Comparison of ENCODE assay signal across 19 cellular contexts in genomic region chr10:45456822-45457221, GRCh38.
DNase-seq lines count a peak whose midpoint lies in the region; ATAC-seq, FAIRE-seq and TF ChIP-seq lines count a peak whose summit lies in the region.
"Had no signal": no experiment of that assay in that cellular context is flagged by ENCODE, and none has a peak within 500 bp of the region (broad histone marks: within the 10 kb centered on the region; RNA-seq: fewer than 3 reads in every experiment).

No MANE protein-coding gene starts in this region.

- no peak for FAIRE-seq in H54 (lab: Jason Lieb, UNC)
- FAIRE-seq: GM12892, H1 had no signal

- no peak overlapping the region for H3K4ac ChIP-seq in neuronal stem cell (ENCODE audit: low read length)

- H3K4me1 ChIP-seq in OCI-LY1 (ENCODE audit: insufficient read depth, low read length, severe bottlenecking) (peaks cover 70% of the 10 kb centered on the region), neuronal stem cell (ENCODE audit: control insufficient read depth in 2 of 2, insufficient read depth in 1 of 2, low read depth in 1 of 2, low read length in 2 of 2) (no peaks in the 10 kb centered on the region)

- intact Hi-C loops in dendritic cell treated with granulocyte-macrophage colony-stimulating factor and Interleukin-4, amounts not matched to agents 40 ng/mL and 50 ng/mL, for 4 days (cut with micrococcal nuclease) = no loop called here

- H3K79me2 ChIP-seq in OCI-LY1 (ENCODE audit: insufficient read depth, low read length) = no peaks in the 10 kb centered on the region

- H3K36me3 ChIP-seq in OCI-LY1 (ENCODE audit: insufficient read depth, low read length) = peaks cover 22% of the 10 kb centered on the region
- H3K36me3 ChIP-seq in neuronal stem cell (replicated peaks in 1 of 2; ENCODE audit: control insufficient read depth in 2 of 2, insufficient read depth in 2 of 2, low read length in 2 of 2) = peaks cover 8 to 25% of the 10 kb centered on the region in 2 donors

- no peak overlapping the region for H2AK5ac ChIP-seq in neuronal stem cell (ENCODE audit: low read depth, low read length)

- peaks cover 49% of the 10 kb centered on the region for H3K4me1 Mint-ChIP-seq in activated naive CD8-positive, alpha-beta T cell treated with anti-CD3 and anti-CD28 coated beads, Interleukin-2, amount 10 ng/mL, durations not matched to agents 7 days and 5 days
- H3K4me1 Mint-ChIP-seq in activated naive CD8-positive, alpha-beta T cell treated with anti-CD3 and anti-CD28 coated beads, Interleukin-2, amount 50 U/mL, for 24 hours = peaks cover 23% of the 10 kb centered on the region
- peaks cover 57% of the 10 kb centered on the region for H3K4me1 Mint-ChIP-seq in dendritic cell treated with granulocyte-macrophage colony-stimulating factor and Interleukin-4, amounts not matched to agents 40 ng/mL and 50 ng/mL, for 4 days (ENCODE audit: low read depth)

- H3K9me2 ChIP-seq in OCI-LY1 (ENCODE audit: low read depth, low read length) = no peaks in the 10 kb centered on the region

- H3K9me3 Mint-ChIP-seq in activated naive CD8-positive, alpha-beta T cell treated with anti-CD3 and anti-CD28 coated beads, Interleukin-2, amount 10 ng/mL, durations not matched to agents 7 days and 5 days = no peaks in the 10 kb centered on the region
- H3K9me3 Mint-ChIP-seq in activated naive CD8-positive, alpha-beta T cell treated with anti-CD3 and anti-CD28 coated beads, Interleukin-2, amount 50 U/mL, for 24 hours = no peaks in the 10 kb centered on the region
- H3K9me3 Mint-ChIP-seq in dendritic cell treated with granulocyte-macrophage colony-stimulating factor and Interleukin-4, amounts not matched to agents 40 ng/mL and 50 ng/mL, for 4 days = no peaks in the 10 kb centered on the region
- H3K9me3 Mint-ChIP-seq: CD4-positive, alpha-beta memory T cell had no signal

- no peak overlapping the region for H2BK5ac ChIP-seq in neuronal stem cell (ENCODE audit: low read length)

- TF ChIP-seq CTCF in OCI-LY1 (IDR thresholded peaks at IDR 0.05; ENCODE audit: low read length) = no peak

- no peak overlapping the region for H3K9ac ChIP-seq in OCI-LY1 (ENCODE audit: low read length)
- no peak overlapping the region for H3K9ac ChIP-seq in neuronal stem cell (ENCODE audit: low read depth, low read length, poor library complexity)

- peaks cover 49% of the 10 kb centered on the region for H3K36me3 Mint-ChIP-seq in activated naive CD8-positive, alpha-beta T cell treated with anti-CD3 and anti-CD28 coated beads, Interleukin-2, amount 10 ng/mL, durations not matched to agents 7 days and 5 days
- peaks cover 15% of the 10 kb centered on the region for H3K36me3 Mint-ChIP-seq in activated naive CD8-positive, alpha-beta T cell treated with anti-CD3 and anti-CD28 coated beads, Interleukin-2, amount 50 U/mL, for 24 hours (ENCODE audit: low read depth)
- H3K36me3 Mint-ChIP-seq in dendritic cell treated with granulocyte-macrophage colony-stimulating factor and Interleukin-4, amounts not matched to agents 40 ng/mL and 50 ng/mL, for 4 days (ENCODE audit: low read depth) = peaks cover 61% of the 10 kb centered on the region

- H3K9me3 ChIP-seq in OCI-LY1 (ENCODE audit: low read length) (no peaks in the 10 kb centered on the region), neuronal stem cell (replicated peaks in 1 of 2; ENCODE audit: control insufficient read depth in 2 of 2, insufficient read depth in 1 of 2, low read depth in 1 of 2, low read length in 2 of 2) (no peaks in the 10 kb centered on the region)

- no peak overlapping the region for H3K23ac ChIP-seq in neuronal stem cell (ENCODE audit: low read depth, low read length, poor library complexity)

- H3K4me3 ChIP-seq in OCI-LY1 (ENCODE audit: low read depth, low read length, poor library complexity, severe bottlenecking) (no peak overlapping the region), neuronal stem cell (ENCODE audit: low read length in 2 of 2) (no peak overlapping the region)

- no CpG with 5 or more reads among the region's 7 CpGs for WGBS in neuronal stem cell (ENCODE audit: extremely low coverage in 2 of 2, insufficient read length in 2 of 2, insufficient replicate concordance in 1 of 2), 2 donors

- no peak for ATAC-seq in activated naive CD8-positive, alpha-beta T cell treated with anti-CD3 and anti-CD28 coated beads, Interleukin-2, amount 10 ng/mL, durations not matched to agents 7 days and 5 days (ENCODE audit: low read depth)
- no peak for ATAC-seq in activated naive CD8-positive, alpha-beta T cell treated with anti-CD3 and anti-CD28 coated beads, Interleukin-2, amount 50 U/mL, for 24 hours
- ATAC-seq: SK-N-SH treated with all-trans-retinoic acid at 6 μM for 48 hours had no signal

- no peak overlapping the region for H4K91ac ChIP-seq in neuronal stem cell (ENCODE audit: low read depth, low read length, poor library complexity)

- no peak overlapping the region for H2BK120ac ChIP-seq in neuronal stem cell (ENCODE audit: low read depth, low read length)

- H3F3A ChIP-seq in OCI-LY1 (ENCODE audit: insufficient read depth, low read length) = peaks cover 1% of the 10 kb centered on the region

- H3K27ac ChIP-seq in OCI-LY1 (ENCODE audit: low read depth, low read length, poor library complexity, severe bottlenecking) (peak overlapping the region; percentile 62), neuronal stem cell (replicated peaks; ENCODE audit: low read length) (no peak overlapping the region)

- H3K14ac ChIP-seq in neuronal stem cell (ENCODE audit: low read length) = no peak overlapping the region

- no peak for TF ChIP-seq POLR2A in H54 (IDR thresholded peaks at IDR 0.05; ENCODE audit: low read depth, low read length)

- POLR2A ChIA-PET in activated naive CD8-positive, alpha-beta T cell treated with anti-CD3 and anti-CD28 coated beads, Interleukin-2, amount 10 ng/mL, durations not matched to agents 7 days and 5 days (lab: Charles Lee) = interaction anchor here (4.5 kb wide), 1 partner anchor 37 kb away, joined by 46 read pairs; no protein-coding TSS in a partner anchor

- H3K4me3 Mint-ChIP-seq in activated naive CD8-positive, alpha-beta T cell treated with anti-CD3 and anti-CD28 coated beads, Interleukin-2, amount 10 ng/mL, durations not matched to agents 7 days and 5 days = no peak overlapping the region
- no peak overlapping the region for H3K4me3 Mint-ChIP-seq in activated naive CD8-positive, alpha-beta T cell treated with anti-CD3 and anti-CD28 coated beads, Interleukin-2, amount 50 U/mL, for 24 hours
- H3K4me3 Mint-ChIP-seq in dendritic cell treated with granulocyte-macrophage colony-stimulating factor and Interleukin-4, amounts not matched to agents 40 ng/mL and 50 ng/mL, for 4 days = no peak overlapping the region
- H3K4me3 Mint-ChIP-seq: CD4-positive, alpha-beta memory T cell had no signal

- H3K27me3 Mint-ChIP-seq in activated naive CD8-positive, alpha-beta T cell treated with anti-CD3 and anti-CD28 coated beads, Interleukin-2, amount 10 ng/mL, durations not matched to agents 7 days and 5 days = no peaks in the 10 kb centered on the region
- H3K27me3 Mint-ChIP-seq in activated naive CD8-positive, alpha-beta T cell treated with anti-CD3 and anti-CD28 coated beads, Interleukin-2, amount 50 U/mL, for 24 hours = no peaks in the 10 kb centered on the region
- no peaks in the 10 kb centered on the region for H3K27me3 Mint-ChIP-seq in dendritic cell treated with granulocyte-macrophage colony-stimulating factor and Interleukin-4, amounts not matched to agents 40 ng/mL and 50 ng/mL, for 4 days
- H3K27me3 Mint-ChIP-seq: CD4-positive, alpha-beta memory T cell had no signal

- no peak overlapping the region for H2BK12ac ChIP-seq in neuronal stem cell (ENCODE audit: low read length)

- peak overlapping the region; percentile 9 for H3K27ac Mint-ChIP-seq in activated naive CD8-positive, alpha-beta T cell treated with anti-CD3 and anti-CD28 coated beads, Interleukin-2, amount 10 ng/mL, durations not matched to agents 7 days and 5 days
- no peak overlapping the region for H3K27ac Mint-ChIP-seq in activated naive CD8-positive, alpha-beta T cell treated with anti-CD3 and anti-CD28 coated beads, Interleukin-2, amount 50 U/mL, for 24 hours
- peak overlapping the region; percentile 2 for H3K27ac Mint-ChIP-seq in dendritic cell treated with granulocyte-macrophage colony-stimulating factor and Interleukin-4, amounts not matched to agents 40 ng/mL and 50 ng/mL, for 4 days

- no peak for DNase-seq in activated naive CD8-positive, alpha-beta T cell treated with anti-CD3 and anti-CD28 coated beads, Interleukin-2, amount 10 ng/mL, durations not matched to agents 7 days and 5 days
- DNase-seq in activated naive CD8-positive, alpha-beta T cell treated with anti-CD3 and anti-CD28 coated beads, Interleukin-2, amount 50 U/mL, for 24 hours = no peak
- no peak for DNase-seq in neuronal stem cell (ENCODE audit: low spot score)
- no peak for DNase-seq in ureter (ENCODE audit: low spot score)
- DNase-seq in H54 (ENCODE audit: insufficient read length, low spot score) = no peak
- DNase-seq: CD4-positive, alpha-beta memory T cell; KG1; MV-4-11; NCI-H2029; NCI-H446 treated with DMSO at 0.1 percent for 48 hours; NCI-H748 treated with DMSO at 0.1 percent for 48 hours; OCI-M1; RPMI8226; SIG-M5 had no signal

- no peak overlapping the region for H2AFZ ChIP-seq in OCI-LY1 (ENCODE audit: low read length)
- H2AFZ ChIP-seq in neuronal stem cell (ENCODE audit: low read length) = no peak overlapping the region

- H3K18ac ChIP-seq in neuronal stem cell (ENCODE audit: low read length) = no peak overlapping the region

- H3K4me2 ChIP-seq in OCI-LY1 (ENCODE audit: low read length) (no peak overlapping the region), neuronal stem cell (ENCODE audit: insufficient read depth, low read length, poor library complexity, severe bottlenecking) (no peak overlapping the region)

- H3K27me3 ChIP-seq in OCI-LY1 (ENCODE audit: insufficient read depth, low read length) (no peaks in the 10 kb centered on the region), neuronal stem cell (ENCODE audit: control insufficient read depth in 3 of 3, insufficient read depth in 3 of 3, low read depth in 1 of 3, low read length in 3 of 3) (peaks cover 0 to 2% (median 0%) of the 10 kb centered on the region in 3 experiments)

- no peak overlapping the region for H2BK15ac ChIP-seq in neuronal stem cell (ENCODE audit: low read length)

- H4K20me1 ChIP-seq in OCI-LY1 (ENCODE audit: insufficient read depth, low read length) = no peaks in the 10 kb centered on the region

- peaks cover 2% of the 10 kb centered on the region for H3K79me1 ChIP-seq in neuronal stem cell (ENCODE audit: low read depth, low read length)

- no peak overlapping the region for H4K8ac ChIP-seq in neuronal stem cell (ENCODE audit: low read depth, low read length)
